In genomic region chr9:75950983-75951382, GRCh38 we compare ENCODE assay signal across 25 cellular contexts.
DNase-seq lines count a peak whose midpoint lies in the region; ATAC-seq and TF ChIP-seq lines count a peak whose summit lies in the region.
"Had no signal": no experiment of that assay in that cellular context is flagged by ENCODE, and none has a peak within 500 bp of the region (broad histone marks: within the 10 kb centered on the region; RNA-seq: fewer than 3 reads in every experiment).

No MANE protein-coding gene starts in this region.

- H3K4me3 Mint-ChIP-seq in activated CD8-positive, alpha-beta memory T cell treated with anti-CD3 and anti-CD28 coated beads, Interleukin-2, amount 10 ng/mL, durations not matched to agents 7 days and 5 days, result no peak overlapping the region
- H3K4me3 Mint-ChIP-seq: activated CD4-positive, alpha-beta T cell treated with anti-CD3 and anti-CD28 coated beads, Interleukin-2, amount 10 ng/mL, durations not matched to agents 24 days and 14 days; activated naive CD8-positive, alpha-beta T cell treated with anti-CD3 and anti-CD28 coated beads, Interleukin-2, amount 50 U/mL, for 24 hours; activated T-cell treated with anti-CD3 and anti-CD28 coated beads, Interleukin-2, amount 50 U/mL, for 24 hours; GM23338; naive thymus-derived CD4-positive, alpha-beta T cell had no signal

- no peaks in the 10 kb centered on the region for H3K9me3 ChIP-seq in body of pancreas
- H3K9me3 ChIP-seq: BLaER1, tibial artery had no signal

- no peak overlapping the region for H3K27ac ChIP-seq in body of pancreas
- H3K27ac ChIP-seq: BLaER1, epithelial cell of prostate, tibial artery had no signal

- peak; percentile 67 for ATAC-seq in GM19463 (IDR thresholded peaks at IDR 0.05; ENCODE audit: unreplicated experiment)
- ATAC-seq in body of pancreas, result peak; percentile 38
- ATAC-seq in left colon, result peak; percentile 93
- ATAC-seq in activated CD8-positive, alpha-beta memory T cell treated with anti-CD3 and anti-CD28 coated beads, Interleukin-2, amount 10 ng/mL, durations not matched to agents 7 days and 5 days, result no peak
- ATAC-seq: activated naive CD8-positive, alpha-beta T cell treated with anti-CD3 and anti-CD28 coated beads, Interleukin-2, amount 50 U/mL, for 24 hours; GM23338; naive thymus-derived CD4-positive, alpha-beta T cell had no signal

- CTCF ChIA-PET in activated CD8-positive, alpha-beta memory T cell treated with anti-CD3 and anti-CD28 coated beads, Interleukin-2, amount 10 ng/mL, durations not matched to agents 7 days and 5 days (lab: Charles Lee), result no interaction called here

- DNase-seq in body of pancreas (no peak), left colon (peak in 1 of 2 donors; percentile 45), renal cortical epithelial cell (ENCODE audit: low read depth) (peak; percentile 72), NCI-H510A treated with DMSO at 0.1 percent for 48 hours (lab: John Stamatoyannopoulos, UW) (no peak)
- DNase-seq in stimulated activated naive CD4-positive, alpha-beta T cell (lab: John Stamatoyannopoulos, UW), result no peak
- no peak for DNase-seq in activated CD8-positive, alpha-beta memory T cell treated with anti-CD3 and anti-CD28 coated beads, Interleukin-2, amount 10 ng/mL, durations not matched to agents 7 days and 5 days
- DNase-seq: activated CD4-positive, alpha-beta T cell treated with anti-CD3 and anti-CD28 coated beads, Interleukin-2, amount 10 ng/mL, durations not matched to agents 24 days and 14 days; activated naive CD8-positive, alpha-beta T cell treated with anti-CD3 and anti-CD28 coated beads, Interleukin-2, amount 50 U/mL, for 24 hours; activated T-cell treated with anti-CD3 and anti-CD28 coated beads, Interleukin-2, amount 50 U/mL, for 24 hours; cerebellar nuclear complex; COR-L47; DND-41; foreskin fibroblast; naive thymus-derived CD4-positive, alpha-beta T cell; NCI-H510A; retina; stimulated activated CD4-positive, alpha-beta T cell treated with anti-CD3 and anti-CD28 coated beads, Interleukin-1b, Interleukin-23, amount 100 ng/mL, for 48 hours; stimulated activated CD8-positive, alpha-beta memory T cell treated with anti-CD3 and anti-CD28 coated beads, Interleukin-4, amount 100 ng/mL, for 48 hours; SW 1271; tibial artery had no signal

- H3K4me1 ChIP-seq in body of pancreas, result no peaks in the 10 kb centered on the region
- H3K4me1 ChIP-seq: BLaER1 had no signal

- H3K36me3 Mint-ChIP-seq in activated CD8-positive, alpha-beta memory T cell treated with anti-CD3 and anti-CD28 coated beads, Interleukin-2, amount 10 ng/mL, durations not matched to agents 7 days and 5 days, result no peaks in the 10 kb centered on the region

- no peaks in the 10 kb centered on the region for H3K4me1 Mint-ChIP-seq in activated CD8-positive, alpha-beta memory T cell treated with anti-CD3 and anti-CD28 coated beads, Interleukin-2, amount 10 ng/mL, durations not matched to agents 7 days and 5 days
- H3K4me1 Mint-ChIP-seq: activated CD4-positive, alpha-beta T cell treated with anti-CD3 and anti-CD28 coated beads, Interleukin-2, amount 10 ng/mL, durations not matched to agents 24 days and 14 days; activated naive CD8-positive, alpha-beta T cell treated with anti-CD3 and anti-CD28 coated beads, Interleukin-2, amount 50 U/mL, for 24 hours had no signal

- H3K9me3 Mint-ChIP-seq in activated CD8-positive, alpha-beta memory T cell treated with anti-CD3 and anti-CD28 coated beads, Interleukin-2, amount 10 ng/mL, durations not matched to agents 7 days and 5 days (ENCODE audit: low read depth), result no peaks in the 10 kb centered on the region
- H3K9me3 Mint-ChIP-seq: GM23338 had no signal

- no peak overlapping the region for H3K4me3 ChIP-seq in body of pancreas
- H3K4me3 ChIP-seq: BLaER1, GM23338, smooth muscle cell, tibial artery had no signal

- no peak overlapping the region for H3K27ac Mint-ChIP-seq in activated CD8-positive, alpha-beta memory T cell treated with anti-CD3 and anti-CD28 coated beads, Interleukin-2, amount 10 ng/mL, durations not matched to agents 7 days and 5 days
- H3K27ac Mint-ChIP-seq: activated CD4-positive, alpha-beta T cell treated with anti-CD3 and anti-CD28 coated beads, Interleukin-2, amount 10 ng/mL, durations not matched to agents 24 days and 14 days; activated naive CD8-positive, alpha-beta T cell treated with anti-CD3 and anti-CD28 coated beads, Interleukin-2, amount 50 U/mL, for 24 hours; activated T-cell treated with anti-CD3 and anti-CD28 coated beads, Interleukin-2, amount 50 U/mL, for 24 hours; GM23338 had no signal

- H3K27me3 ChIP-seq in body of pancreas, result no peaks in the 10 kb centered on the region
- H3K27me3 ChIP-seq: BLaER1, tibial artery had no signal

- no peaks in the 10 kb centered on the region for H3K36me3 ChIP-seq in body of pancreas (replicated peaks in 1 of 2; ENCODE audit: insufficient read depth in 1 of 2, low read depth in 2 of 2)
- H3K36me3 ChIP-seq: BLaER1 had no signal

- intact Hi-C loops in body of pancreas (cut with DNase I) (no loop called here), left colon (cut with DNase I, micrococcal nuclease) (no loop called here)

- no peak for TF ChIP-seq POLR2A in body of pancreas (IDR thresholded peaks at IDR 0.05)

- 35 to 46% methylated on average over 2 of the region's 2 CpGs for WGBS in body of pancreas, 2 donors

- TF ChIP-seq CTCF in body of pancreas (IDR thresholded peaks at IDR 0.05), result no peak

- H3K27me3 Mint-ChIP-seq in activated CD8-positive, alpha-beta memory T cell treated with anti-CD3 and anti-CD28 coated beads, Interleukin-2, amount 10 ng/mL, durations not matched to agents 7 days and 5 days, result no peaks in the 10 kb centered on the region
- H3K27me3 Mint-ChIP-seq: activated CD4-positive, alpha-beta T cell treated with anti-CD3 and anti-CD28 coated beads, Interleukin-2, amount 10 ng/mL, durations not matched to agents 24 days and 14 days; activated naive CD8-positive, alpha-beta T cell treated with anti-CD3 and anti-CD28 coated beads, Interleukin-2, amount 50 U/mL, for 24 hours; activated T-cell treated with anti-CD3 and anti-CD28 coated beads, Interleukin-2, amount 50 U/mL, for 24 hours; naive thymus-derived CD4-positive, alpha-beta T cell had no signal
